In the genomic region with DNA sequence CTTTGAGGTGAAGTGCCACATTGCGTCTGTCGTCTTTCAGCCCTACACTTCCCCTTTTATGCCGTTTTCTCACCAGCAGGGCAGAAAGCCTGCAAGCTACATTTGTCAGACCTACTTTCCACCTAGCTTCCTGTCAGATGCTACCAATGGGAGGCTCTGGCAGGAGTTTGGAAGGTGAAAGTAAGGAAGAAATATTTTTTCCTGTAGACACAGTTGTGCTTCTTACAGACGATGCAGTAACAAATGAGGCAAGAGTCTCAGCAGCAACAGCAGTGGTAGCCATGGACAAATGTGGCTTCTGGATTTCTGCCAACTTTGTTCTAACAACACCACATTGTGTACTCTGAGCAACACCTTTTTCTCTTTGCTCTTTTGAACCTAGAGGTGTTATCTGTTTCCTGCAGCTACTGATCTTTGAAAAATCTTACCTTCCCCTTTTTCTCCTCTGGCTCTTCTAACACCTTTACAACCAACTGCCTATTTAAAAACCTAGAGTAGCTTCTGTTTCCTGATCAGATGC, we compare ENCODE assay signal across 9 cellular contexts.
DNase-seq lines count a peak whose midpoint lies in the region; ATAC-seq, FAIRE-seq and TF ChIP-seq lines count a peak whose summit lies in the region.
"Had no signal": no experiment of that assay in that cellular context is flagged by ENCODE, and none has a peak within 500 bp of the region (broad histone marks: within the 10 kb centered on the region; RNA-seq: fewer than 3 reads in every experiment).

No MANE protein-coding gene starts in this region.

- H3K4me1 Mint-ChIP-seq in activated CD4-positive, alpha-beta T cell treated with anti-CD3 and anti-CD28 coated beads, Interleukin-2, amount 10 ng/mL, durations not matched to agents 24 days and 14 days: peaks cover 10% of the 10 kb centered on the region

- H3K4ac ChIP-seq in trophoblast cell (ENCODE audit: low read depth, low read length): no peak overlapping the region

- no peak overlapping the region for H3K27ac Mint-ChIP-seq in activated CD4-positive, alpha-beta T cell treated with anti-CD3 and anti-CD28 coated beads, Interleukin-2, amount 10 ng/mL, durations not matched to agents 24 days and 14 days

- POLR2A ChIA-PET in HepG2 (lab: Yijun Ruan, JAX): interaction anchor here (1.1 kb wide), 1 partner anchor 70 kb away, joined by 4 read pairs; a partner anchor contains a TSS

- TF ChIP-seq RAD21 in HepG2 (CRISPR knock-in tag; IDR thresholded peaks at IDR 0.05): no peak

- no peak overlapping the region for H2BK5ac ChIP-seq in trophoblast cell (ENCODE audit: low read depth, low read length, poor library complexity)

- H2BK12ac ChIP-seq in trophoblast cell (ENCODE audit: low read length): no peak overlapping the region

- no peak overlapping the region for H2AK5ac ChIP-seq in trophoblast cell (ENCODE audit: low read length)

- ATAC-seq in HG03565 (IDR thresholded peaks at IDR 0.05; ENCODE audit: unreplicated experiment) (peak; percentile 76), HepG2 (peak; percentile 93)

- DNase-seq in GM20000 (ENCODE audit: low spot score): peak; percentile 43
- peak; percentile 70 for DNase-seq in activated CD4-positive, alpha-beta T cell treated with anti-CD3 and anti-CD28 coated beads, Interleukin-2, amount 10 ng/mL, durations not matched to agents 24 days and 14 days
- DNase-seq in HepG2 (ENCODE audit: low spot score): peak; percentile 37
- DNase-seq in trophoblast cell: no peak
- no peak for DNase-seq in HPDE6-E6E7 (ENCODE audit: extremely low spot score)
- no peak for DNase-seq in suprapubic skin (ENCODE audit: low spot score in 2 of 2)

- no peaks in the 10 kb centered on the region for H3K79me1 ChIP-seq in trophoblast cell (ENCODE audit: low read length)

- H3K4me1 ChIP-seq in DOHH2 (ENCODE audit: control insufficient read depth, low read length) (peaks cover 15% of the 10 kb centered on the region), HepG2 (ENCODE audit: insufficient read depth, low read length) (peaks cover 17% of the 10 kb centered on the region), trophoblast cell (ENCODE audit: control insufficient read depth in 1 of 2, insufficient read depth in 2 of 2, low read length in 2 of 2) (no peaks in the 10 kb centered on the region), suprapubic skin (peaks cover 15% of the 10 kb centered on the region)

- H4K12ac ChIP-seq in trophoblast cell (ENCODE audit: low read depth, low read length): no peak overlapping the region

- TF ChIP-seq POLR2A in HepG2 (IDR thresholded peaks at IDR 0.05; ENCODE audit: insufficient read depth in 1 of 2, low read depth in 2 of 2, low read length in 2 of 2) (no peak), suprapubic skin (IDR thresholded peaks at IDR 0.05) (no peak)

- FAIRE-seq in HepG2 (lab: Jason Lieb, UNC): peak; percentile 60

- no peaks in the 10 kb centered on the region for H3K9me3 ChIP-seq in DOHH2 (ENCODE audit: control insufficient read depth, insufficient read depth, low read length)
- no peaks in the 10 kb centered on the region for H3K9me3 ChIP-seq in HepG2 (ENCODE audit: low read length)
- H3K9me3 ChIP-seq in trophoblast cell (ENCODE audit: insufficient read depth, low read depth, low read length): peaks cover 2% of the 10 kb centered on the region
- no peaks in the 10 kb centered on the region for H3K9me3 ChIP-seq in suprapubic skin

- no peaks in the 10 kb centered on the region for H3K9me2 ChIP-seq in DOHH2 (replicated peaks; ENCODE audit: control insufficient read depth, low read length)

- H3K9me3 Mint-ChIP-seq in activated CD4-positive, alpha-beta T cell treated with anti-CD3 and anti-CD28 coated beads, Interleukin-2, amount 10 ng/mL, durations not matched to agents 24 days and 14 days: peaks cover 3% of the 10 kb centered on the region
- H3K9me3 Mint-ChIP-seq: brain had no signal

- H3K4me3 ChIP-seq in DOHH2 (ENCODE audit: low read length) (no peak overlapping the region), HepG2 (replicated peaks in 1 of 3; ENCODE audit: insufficient read depth in 1 of 3, low read depth in 2 of 3, low read length in 3 of 3) (no peak overlapping the region; a peak in 1 of 6 replicates), trophoblast cell (ENCODE audit: low read depth, low read length) (no peak overlapping the region), suprapubic skin (no peak overlapping the region)

- peak overlapping the region; percentile 9; the same call in 1 of the 2 replicates for H3K9ac ChIP-seq in HepG2 (ENCODE audit: insufficient read depth, low read depth, low read length)
- H3K9ac ChIP-seq in trophoblast cell (ENCODE audit: low read length): no peak overlapping the region

- CTCF ChIA-PET in HepG2 (lab: Yijun Ruan, JAX; ENCODE audit: low intra/inter-chr PET ratio, low total read pairs): no interaction called here

- no peak overlapping the region for H2BK120ac ChIP-seq in trophoblast cell (ENCODE audit: insufficient read depth, low read length, poor library complexity)

- intact Hi-C loops in activated CD4-positive, alpha-beta T cell treated with anti-CD3 and anti-CD28 coated beads, Interleukin-2, amount 10 ng/mL, durations not matched to agents 24 days and 14 days (cut with micrococcal nuclease): no loop called here
- intact Hi-C loops in HepG2 (cut with micrococcal nuclease; ENCODE audit: unreplicated experiment): no loop called here

- H3K36me3 ChIP-seq in DOHH2 (ENCODE audit: control insufficient read depth, low read length): no peaks in the 10 kb centered on the region
- no peaks in the 10 kb centered on the region for H3K36me3 ChIP-seq in HepG2 (replicated peaks in 1 of 2; ENCODE audit: control insufficient read depth in 1 of 2, insufficient read depth in 2 of 2, low read length in 2 of 2)
- no peaks in the 10 kb centered on the region for H3K36me3 ChIP-seq in trophoblast cell (ENCODE audit: control insufficient read depth in 1 of 2, insufficient read depth in 2 of 2, low read length in 2 of 2)
- H3K36me3 ChIP-seq in suprapubic skin: no peaks in the 10 kb centered on the region

- H3K14ac ChIP-seq in trophoblast cell (ENCODE audit: low read length): no peak overlapping the region

- H3K4me3 Mint-ChIP-seq in activated CD4-positive, alpha-beta T cell treated with anti-CD3 and anti-CD28 coated beads, Interleukin-2, amount 10 ng/mL, durations not matched to agents 24 days and 14 days: peak overlapping the region; percentile 6

- H4K8ac ChIP-seq in trophoblast cell (ENCODE audit: low read depth, low read length): no peak overlapping the region

- TF ChIP-seq EP300 in HepG2 (IDR thresholded peaks at IDR 0.05; ENCODE audit: low read depth in 2 of 2, low read length in 2 of 2): no peak
- no peak for TF ChIP-seq EP300 in HepG2 (CRISPR knock-in tag; IDR thresholded peaks at IDR 0.05; ENCODE audit: borderline replicate concordance)
- TF ChIP-seq EP300 in suprapubic skin (IDR thresholded peaks at IDR 0.05): no peak

- H3K4me2 ChIP-seq in DOHH2 (ENCODE audit: low read length) (peak overlapping the region; percentile 43), HepG2 (ENCODE audit: low read depth, low read length) (peak overlapping the region; percentile 61), trophoblast cell (ENCODE audit: low read length) (no peak overlapping the region)

- H3K23ac ChIP-seq in trophoblast cell (ENCODE audit: low read length): no peak overlapping the region

- H3K18ac ChIP-seq in trophoblast cell (ENCODE audit: low read length): no peak overlapping the region

- no peaks in the 10 kb centered on the region for H3F3A ChIP-seq in DOHH2 (ENCODE audit: control insufficient read depth, insufficient read depth)

- TF ChIP-seq CTCF in DOHH2 (IDR thresholded peaks at IDR 0.05; ENCODE audit: low read depth, low read length, poor library complexity, severe bottlenecking) (no peak), GM20000 (IDR thresholded peaks at IDR 0.05; ENCODE audit: extremely low read depth, missing control alignments) (no peak), HepG2 (CRISPR knock-in tag; IDR thresholded peaks at IDR 0.05) (no peak), suprapubic skin (IDR thresholded peaks at IDR 0.05) (no peak)

- 2% methylated on average over 4 of the region's 4 CpGs for WGBS in HepG2 (ENCODE audit: low lambda C conversion rate)
- WGBS in trophoblast cell (ENCODE audit: extremely low coverage, insufficient coverage, insufficient read length): no CpG with 5 or more reads among the region's 4 CpGs
- 53% methylated on average over 4 of the region's 4 CpGs for WGBS in suprapubic skin

- H4K91ac ChIP-seq in trophoblast cell (ENCODE audit: low read depth, low read length): no peak overlapping the region

- no peaks in the 10 kb centered on the region for H3K27me3 ChIP-seq in DOHH2 (ENCODE audit: control insufficient read depth, low read length)
- 0 out of 5 replicates have a peak, but pooled peaks cover 0 to 3% of the 10 kb centered on the region in 2 experiments for H3K27me3 ChIP-seq in HepG2 (ENCODE audit: control insufficient read depth in 1 of 2, insufficient read depth in 2 of 2, low read length in 2 of 2)
- H3K27me3 ChIP-seq in trophoblast cell (ENCODE audit: insufficient read depth, low read length): no peaks in the 10 kb centered on the region
- H3K27me3 ChIP-seq in suprapubic skin: no peaks in the 10 kb centered on the region

- H3K36me3 Mint-ChIP-seq in activated CD4-positive, alpha-beta T cell treated with anti-CD3 and anti-CD28 coated beads, Interleukin-2, amount 10 ng/mL, durations not matched to agents 24 days and 14 days (ENCODE audit: low read depth): no peaks in the 10 kb centered on the region
- H3K36me3 Mint-ChIP-seq: brain had no signal

- H3K27ac ChIP-seq in DOHH2 (ENCODE audit: low read depth, low read length) (no peak overlapping the region), HepG2 (ENCODE audit: extremely low read length, insufficient read depth, low read length) (no peak overlapping the region), trophoblast cell (ENCODE audit: low read depth, low read length) (no peak overlapping the region), suprapubic skin (no peak overlapping the region)

- in situ Hi-C loops in HepG2 (cut with HindIII; ENCODE audit: extremely low pct_ligation_motif_present, low pct_unique_long_range_greater_than_20kb): loop anchor here (25.0 kb wide), 1 partner anchor 675 kb away; no protein-coding TSS in a partner anchor

- H4K20me1 ChIP-seq in DOHH2 (ENCODE audit: control insufficient read depth, insufficient read depth, low read depth, low read length) (no peaks in the 10 kb centered on the region), HepG2 (ENCODE audit: insufficient read depth, low read length) (no peaks in the 10 kb centered on the region)

- no TSS peak for BruUV-seq in HepG2 (replicated peaks; lab: Mats Ljungman, UMichigan)

- H2AFZ ChIP-seq in HepG2 (ENCODE audit: low read length): no peak overlapping the region
- no peak overlapping the region for H2AFZ ChIP-seq in trophoblast cell (ENCODE audit: insufficient read depth, low read length, poor library complexity)

- H3K79me2 ChIP-seq in DOHH2 (ENCODE audit: control insufficient read depth, low read length) (no peaks in the 10 kb centered on the region), HepG2 (ENCODE audit: insufficient read depth, low read length) (no peaks in the 10 kb centered on the region), trophoblast cell (ENCODE audit: control insufficient read depth, insufficient read depth, low read length, poor library complexity) (no peaks in the 10 kb centered on the region)

- H3K27me3 Mint-ChIP-seq in activated CD4-positive, alpha-beta T cell treated with anti-CD3 and anti-CD28 coated beads, Interleukin-2, amount 10 ng/mL, durations not matched to agents 24 days and 14 days: no peaks in the 10 kb centered on the region
- H3K27me3 Mint-ChIP-seq: brain had no signal

Comparison
In these comparisons a context has a peak if more than half of its experiments do, and no peak if none do; other contexts are left out.
1. DNase-seq: peak in GM20000 (single experiment), activated CD4-positive, alpha-beta T cell treated with anti-CD3 and anti-CD28 coated beads, Interleukin-2, amount 10 ng/mL, durations not matched to agents 24 days and 14 days (single experiment) and HepG2 (single experiment); none in trophoblast cell (0 of 2), HPDE6-E6E7 (single experiment) and suprapubic skin (0 of 2).